Comparison of ENCODE assay signal across 8 cellular contexts in the genomic region with DNA sequence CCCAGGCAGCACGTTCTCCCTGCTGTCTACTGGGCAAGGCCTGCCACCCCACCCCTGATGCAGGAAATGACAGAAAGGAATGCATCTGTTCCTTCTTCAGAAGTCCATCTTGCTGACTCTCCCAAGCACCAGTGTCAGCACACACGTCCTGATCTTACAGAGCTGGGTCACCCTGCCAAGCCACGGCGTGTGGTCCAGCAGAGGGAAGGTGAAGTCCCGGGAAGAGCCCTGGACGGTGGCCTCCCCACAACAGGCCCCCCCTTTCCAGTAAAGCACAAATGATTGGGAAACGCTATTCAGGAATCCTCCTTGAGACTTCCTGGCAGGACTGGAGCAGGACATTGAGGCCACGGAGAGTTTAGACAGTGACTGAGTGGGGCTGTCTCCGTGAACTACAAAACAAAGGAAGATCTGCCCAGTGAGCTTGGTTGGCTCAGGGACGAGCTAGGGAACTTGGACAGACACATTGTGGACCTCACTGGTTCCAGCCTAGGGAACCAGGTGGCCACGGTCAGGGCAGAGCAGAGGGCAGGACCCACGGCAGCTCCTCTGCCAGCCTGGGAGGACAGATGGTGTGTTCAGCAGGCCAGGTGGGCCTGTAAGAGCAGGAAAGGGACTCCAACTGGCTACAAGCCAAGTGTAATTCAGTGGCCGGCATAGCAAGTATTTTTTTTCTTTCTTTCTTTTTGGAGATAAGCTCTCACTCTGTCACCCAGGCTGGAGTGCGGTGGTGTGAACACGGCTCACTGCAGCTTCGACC. TPM values are rescaled to one million over a fixed set of nuclear protein-coding genes. Genes with fewer than 3 reads are reported as not detected.
DNase-seq lines count a peak whose midpoint lies in the region; ATAC-seq and TF ChIP-seq lines count a peak whose summit lies in the region.

No MANE protein-coding gene starts in this region.

- H3K36me3 ChIP-seq in right lobe of liver, result no peaks in the 10 kb centered on the region
- no peaks in the 10 kb centered on the region for H3K36me3 ChIP-seq in transverse colon

- peaks cover 53% of the 10 kb centered on the region for H3K4me1 Mint-ChIP-seq in brain

- peak; percentile 96 for TF ChIP-seq EP300 in transverse colon (IDR thresholded peaks at IDR 0.05; ENCODE audit: low read depth)

- H3K4me1 ChIP-seq in right lobe of liver (peaks cover 0 to 44% (median 13%) of the 10 kb centered on the region in 4 donors), transverse colon (peaks cover 33 to 80% (median 57%) of the 10 kb centered on the region in 4 donors)

- intact Hi-C loops in right lobe of liver (cut with DNase I), result loop anchor here in 1 of 2 donors (10.0 kb wide), 1 partner anchor 85 kb away; no protein-coding TSS in a partner anchor
- intact Hi-C loops in transverse colon (cut with DNase I; ENCODE audit: low total_unique reads), result loop anchor here (5.0 kb wide), 2 partner anchors 37 to 482 kb away; no protein-coding TSS in a partner anchor

- TF ChIP-seq POLR2A in right lobe of liver (IDR thresholded peaks at IDR 0.05) (no peak), transverse colon (IDR thresholded peaks at IDR 0.05) (no peak)

- in situ Hi-C loops in transverse colon (cut with MboI; ENCODE audit: low pct_ligation_motif_present in 1 of 4, low pct_unique_long_range_greater_than_20kb in 1 of 4, low sequenced_read_pairs in 3 of 4), result no loop called here

- H3K9me3 ChIP-seq in right lobe of liver (no peaks in the 10 kb centered on the region), transverse colon (no peaks in the 10 kb centered on the region)

- H3K27me3 ChIP-seq in right lobe of liver (no peaks in the 10 kb centered on the region), transverse colon (no peaks in the 10 kb centered on the region)

- H3K4me3 ChIP-seq in right lobe of liver (no peak overlapping the region), transverse colon (no peak overlapping the region)

- peak overlapping the region; percentile 69 to 87 (median 85) for H3K27ac Mint-ChIP-seq in brain

- WGBS in right lobe of liver (ENCODE audit: insufficient coverage, low coverage, low lambda C conversion rate, missing lambda C conversion rate), result 34% methylated on average over 12 of the region's 16 CpGs
- WGBS in transverse colon (ENCODE audit: low coverage in 1 of 2), 2 donors, result 49 to 61% methylated on average over 4 to 16 of the region's 16 CpGs

- peak; percentile 84 for DNase-seq in AG08395 (ENCODE audit: low spot score)
- peak; percentile 79 for DNase-seq in NCI-H1105 (lab: John Stamatoyannopoulos, UW)
- DNase-seq in right lobe of liver, result peak in 1 of 3 donors; percentile 69
- peak; percentile 68 for DNase-seq in transverse colon
- no peak for DNase-seq in NCI-H2227 (lab: John Stamatoyannopoulos, UW; ENCODE audit: unreplicated experiment)
- no peak for DNase-seq in stimulated activated CD4-positive, alpha-beta T cell treated with anti-CD3 and anti-CD28 coated beads, Interleukin-2, amount 100 ng/mL, for 48 hours

- no peak for TF ChIP-seq CTCF in brain (conservative IDR thresholded peaks at IDR 0.05)
- TF ChIP-seq CTCF in right lobe of liver (IDR thresholded peaks at IDR 0.05), result no peak
- TF ChIP-seq CTCF in transverse colon (IDR thresholded peaks at IDR 0.05), result no peak

- no peaks in the 10 kb centered on the region for H3K36me3 Mint-ChIP-seq in brain

- H3K9me3 Mint-ChIP-seq in brain, result peaks cover 0 to 3% (median 2%) of the 10 kb centered on the region in 5 experiments

- ATAC-seq in right lobe of liver (peak; percentile 28 to 51 (median 45)), GM21717 (IDR thresholded peaks at IDR 0.05; ENCODE audit: unreplicated experiment) (no peak)

- peak overlapping the region in 1 of 5 experiments; percentile 30 for H3K4me3 Mint-ChIP-seq in brain

- H3K27me3 Mint-ChIP-seq in brain, result peaks cover 3% of the 10 kb centered on the region

- H3K27ac ChIP-seq in right lobe of liver (peak overlapping the region; percentile 45 to 75 (median 67)), transverse colon (peak overlapping the region; percentile 80 to 88 (median 84))

RNA-seq across cellular contexts. Expression of a gene that starts 41.7 kb away (rescaled TPM):
- 4.9 TPM for polyA plus RNA-seq in brain (ENCODE audit: insufficient read depth, low read depth, low replicate concordance)
- 10 to 100 TPM in 2 of 6 experiments, 1 to 10 TPM in 4; 5.3 to 11.9 (median 8.6) TPM for total RNA-seq in right lobe of liver
- total RNA-seq in transverse colon, result 10 to 100 TPM; 16.2 to 72.2 (median 18.0) TPM

RNA-seq across cellular contexts. Expression of a gene that starts 42.2 kb away (rescaled TPM):
- polyA plus RNA-seq in brain (ENCODE audit: insufficient read depth, low read depth, low replicate concordance), result 120 TPM
- total RNA-seq in right lobe of liver (1 to 10 TPM; 6.5 to 8.3 (median 7.8) TPM), transverse colon (10 to 100 TPM in 2 of 4 donors, 1 to 10 TPM in 2; 3.0 to 15.1 (median 8.8) TPM)

Comparison
In these comparisons a context has a peak if more than half of its experiments do, and no peak if none do; other contexts are left out.
1. DNase-seq: peak in AG08395 (single experiment), NCI-H1105 (single experiment) and transverse colon (single experiment); none in NCI-H2227 (single experiment) and stimulated activated CD4-positive, alpha-beta T cell treated with anti-CD3 and anti-CD28 coated beads, Interleukin-2, amount 100 ng/mL, for 48 hours (0 of 2).